ENCODE assay signal across 1 cellular context in the genomic region with DNA sequence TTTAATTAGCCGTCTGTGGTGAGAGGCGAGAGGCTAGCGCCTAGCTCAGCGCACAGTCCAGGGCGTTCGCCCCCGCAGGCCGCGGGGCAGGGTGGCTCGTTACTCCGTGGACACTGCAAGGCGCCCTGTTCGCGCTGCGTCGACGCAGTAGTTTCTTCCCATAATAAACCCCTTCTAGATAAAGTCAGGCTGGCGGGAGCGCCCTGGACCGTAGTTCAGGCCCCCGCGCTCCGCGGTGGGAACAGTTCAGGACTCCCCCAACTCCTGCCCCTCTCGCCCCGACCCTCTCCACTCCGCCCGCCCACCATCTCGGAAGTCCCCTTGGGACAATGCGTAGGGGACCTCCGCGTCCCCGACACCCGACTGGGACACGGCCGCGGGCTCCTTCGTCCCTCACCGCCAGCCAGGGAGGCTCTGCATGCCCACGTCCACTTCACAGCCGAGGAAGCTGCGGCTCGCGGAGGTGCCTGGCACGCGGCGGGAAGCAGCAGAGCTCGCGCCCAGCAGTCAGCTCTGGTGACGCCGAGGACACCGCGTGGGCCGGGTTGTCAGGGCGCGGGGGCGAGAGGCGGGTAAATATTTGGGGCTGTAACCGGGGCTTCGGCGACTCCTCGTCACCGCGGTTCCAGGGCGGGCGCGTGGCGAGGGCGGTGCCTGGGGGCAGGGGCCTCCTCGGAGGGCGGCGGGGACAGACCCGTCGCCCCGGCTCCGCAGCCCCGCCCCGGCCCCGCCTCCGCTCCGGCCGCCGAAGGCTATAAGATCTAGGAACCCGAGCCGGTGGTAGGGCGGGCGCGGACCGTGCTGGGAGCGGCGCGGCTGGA.
TF ChIP-seq lines count a peak whose summit lies in the region.

A gene with protein sequence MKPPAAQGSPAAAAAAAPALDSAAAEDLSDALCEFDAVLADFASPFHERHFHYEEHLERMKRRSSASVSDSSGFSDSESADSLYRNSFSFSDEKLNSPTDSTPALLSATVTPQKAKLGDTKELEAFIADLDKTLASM (plus strand): TSS at position 783 of the 821 bp plus-strand sequence. CDS start 158 bp downstream, outside the sequence.

TF ChIP-seq in K562, 482 proteins besides CTCF, POLR2A, EP300 and RAD21 (continued from another document):
- TF ChIP-seq, protein P1, sequence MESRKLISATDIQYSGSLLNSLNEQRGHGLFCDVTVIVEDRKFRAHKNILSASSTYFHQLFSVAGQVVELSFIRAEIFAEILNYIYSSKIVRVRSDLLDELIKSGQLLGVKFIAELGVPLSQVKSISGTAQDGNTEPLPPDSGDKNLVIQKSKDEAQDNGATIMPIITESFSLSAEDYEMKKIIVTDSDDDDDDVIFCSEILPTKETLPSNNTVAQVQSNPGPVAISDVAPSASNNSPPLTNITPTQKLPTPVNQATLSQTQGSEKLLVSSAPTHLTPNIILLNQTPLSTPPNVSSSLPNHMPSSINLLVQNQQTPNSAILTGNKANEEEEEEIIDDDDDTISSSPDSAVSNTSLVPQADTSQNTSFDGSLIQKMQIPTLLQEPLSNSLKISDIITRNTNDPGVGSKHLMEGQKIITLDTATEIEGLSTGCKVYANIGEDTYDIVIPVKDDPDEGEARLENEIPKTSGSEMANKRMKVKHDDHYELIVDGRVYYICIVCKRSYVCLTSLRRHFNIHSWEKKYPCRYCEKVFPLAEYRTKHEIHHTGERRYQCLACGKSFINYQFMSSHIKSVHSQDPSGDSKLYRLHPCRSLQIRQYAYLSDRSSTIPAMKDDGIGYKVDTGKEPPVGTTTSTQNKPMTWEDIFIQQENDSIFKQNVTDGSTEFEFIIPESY (CRISPR knock-in tag; IDR thresholded peaks at IDR 0.05), result peak; percentile 94
- TF ChIP-seq SLC30A9 (CRISPR knock-in tag; IDR thresholded peaks at IDR 0.05), result no peak
- TF ChIP-seq L3MBTL2 (IDR thresholded peaks at IDR 0.05), result peak; percentile 77
- TF ChIP-seq ZC3H8 (IDR thresholded peaks at IDR 0.05), result no peak
- peak; percentile 46 for TF ChIP-seq HNRNPLL (IDR thresholded peaks at IDR 0.05; ENCODE audit: low read depth, low read length, poor library complexity, severe bottlenecking)
- TF ChIP-seq, protein P2, sequence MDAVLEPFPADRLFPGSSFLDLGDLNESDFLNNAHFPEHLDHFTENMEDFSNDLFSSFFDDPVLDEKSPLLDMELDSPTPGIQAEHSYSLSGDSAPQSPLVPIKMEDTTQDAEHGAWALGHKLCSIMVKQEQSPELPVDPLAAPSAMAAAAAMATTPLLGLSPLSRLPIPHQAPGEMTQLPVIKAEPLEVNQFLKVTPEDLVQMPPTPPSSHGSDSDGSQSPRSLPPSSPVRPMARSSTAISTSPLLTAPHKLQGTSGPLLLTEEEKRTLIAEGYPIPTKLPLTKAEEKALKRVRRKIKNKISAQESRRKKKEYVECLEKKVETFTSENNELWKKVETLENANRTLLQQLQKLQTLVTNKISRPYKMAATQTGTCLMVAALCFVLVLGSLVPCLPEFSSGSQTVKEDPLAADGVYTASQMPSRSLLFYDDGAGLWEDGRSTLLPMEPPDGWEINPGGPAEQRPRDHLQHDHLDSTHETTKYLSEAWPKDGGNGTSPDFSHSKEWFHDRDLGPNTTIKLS (IDR thresholded peaks at IDR 0.05; ENCODE audit: borderline replicate concordance, low read depth), result no peak
- TF ChIP-seq RBM15 (IDR thresholded peaks at IDR 0.05; ENCODE audit: insufficient read depth, low read length), result no peak
- TF ChIP-seq, protein P3, sequence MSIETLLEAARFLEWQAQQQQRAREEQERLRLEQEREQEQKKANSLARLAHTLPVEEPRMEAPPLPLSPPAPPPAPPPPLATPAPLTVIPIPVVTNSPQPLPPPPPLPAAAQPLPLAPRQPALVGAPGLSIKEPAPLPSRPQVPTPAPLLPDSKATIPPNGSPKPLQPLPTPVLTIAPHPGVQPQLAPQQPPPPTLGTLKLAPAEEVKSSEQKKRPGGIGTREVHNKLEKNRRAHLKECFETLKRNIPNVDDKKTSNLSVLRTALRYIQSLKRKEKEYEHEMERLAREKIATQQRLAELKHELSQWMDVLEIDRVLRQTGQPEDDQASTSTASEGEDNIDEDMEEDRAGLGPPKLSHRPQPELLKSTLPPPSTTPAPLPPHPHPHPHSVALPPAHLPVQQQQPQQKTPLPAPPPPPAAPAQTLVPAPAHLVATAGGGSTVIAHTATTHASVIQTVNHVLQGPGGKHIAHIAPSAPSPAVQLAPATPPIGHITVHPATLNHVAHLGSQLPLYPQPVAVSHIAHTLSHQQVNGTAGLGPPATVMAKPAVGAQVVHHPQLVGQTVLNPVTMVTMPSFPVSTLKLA (conservative IDR thresholded peaks at IDR 0.05), result 0 out of 4 replicates have a peak, but pooled peaks of 1 of the 2 experiments have one; percentile 12
- no peak for TF ChIP-seq NRF1 (conservative IDR thresholded peaks at IDR 0.05 in 1 of 2, IDR thresholded peaks at IDR 0.05 in 1 of 2)
- TF ChIP-seq MCM5 (IDR thresholded peaks at IDR 0.05; ENCODE audit: low read depth), result no peak
- TF ChIP-seq CXXC5 (CRISPR knock-in tag; IDR thresholded peaks at IDR 0.05), result peak; percentile 31
- TF ChIP-seq HDAC3 (IDR thresholded peaks at IDR 0.05; ENCODE audit: borderline replicate concordance, partially characterized antibody), result no peak
- TF ChIP-seq ZNF695 (CRISPR knock-in tag; IDR thresholded peaks at IDR 0.05), result no peak
- TF ChIP-seq, protein P4, sequence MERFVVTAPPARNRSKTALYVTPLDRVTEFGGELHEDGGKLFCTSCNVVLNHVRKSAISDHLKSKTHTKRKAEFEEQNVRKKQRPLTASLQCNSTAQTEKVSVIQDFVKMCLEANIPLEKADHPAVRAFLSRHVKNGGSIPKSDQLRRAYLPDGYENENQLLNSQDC (CRISPR knock-in tag; IDR thresholded peaks at IDR 0.05), result no peak
- no peak for TF ChIP-seq STAT5B (CRISPR knock-in tag; IDR thresholded peaks at IDR 0.05)
- TF ChIP-seq PHF21A (IDR thresholded peaks at IDR 0.05; ENCODE audit: borderline replicate concordance, low read depth), result no peak
- no peak for TF ChIP-seq KLF10 (CRISPR knock-in tag; IDR thresholded peaks at IDR 0.05)
TF ChIP-seq in K562: peak in this region for 21.
